8 cellular contexts compared by ENCODE assay signal in genomic region chr17:76558210-76559095, GRCh38. TPM values are rescaled to one million over a fixed set of nuclear protein-coding genes. Genes with fewer than 3 reads are reported as not detected.
DNase-seq lines count a peak whose midpoint lies in the region; ATAC-seq lines count a peak whose summit lies in the region.

No MANE protein-coding gene starts in this region.

- H4K20me1 ChIP-seq in Karpas-422 (ENCODE audit: insufficient read depth, low read depth, low read length), result peaks cover 37% of the 10 kb centered on the region

- no peaks in the 10 kb centered on the region for H3K9me3 Mint-ChIP-seq in activated naive CD4-positive, alpha-beta T cell treated with anti-CD3 and anti-CD28 coated beads, Interleukin-2, amount 50 U/mL, for 72 hours

- WGBS in iPS DF 6.9 (ENCODE audit: insufficient coverage, insufficient read length), result no CpG with 5 or more reads among the region's 14 CpGs

- DNase-seq in NCI-H1092 treated with DMSO at 0.1 percent for 48 hours (lab: John Stamatoyannopoulos, UW) (peak; percentile 34), NCI-H1092 (lab: John Stamatoyannopoulos, UW) (no peak), Karpas-422 (peak; percentile 54), iPS DF 6.9 (ENCODE audit: low read depth, low spot score) (no peak)
- peak in 1 of 2 donors; percentile 37 for DNase-seq in activated naive CD4-positive, alpha-beta T cell treated with anti-CD3 and anti-CD28 coated beads, Interleukin-2, amount 50 U/mL, for 72 hours (ENCODE audit: low spot score in 2 of 2)

- H3K36me3 Mint-ChIP-seq in activated naive CD4-positive, alpha-beta T cell treated with anti-CD3 and anti-CD28 coated beads, Interleukin-2, amount 50 U/mL, for 72 hours, result peaks cover 42 to 61% of the 10 kb centered on the region in 2 donors

- H3K9me3 ChIP-seq in Karpas-422 (ENCODE audit: low read length) (no peaks in the 10 kb centered on the region), iPS DF 6.9 (ENCODE audit: control insufficient read depth, insufficient read depth, low read length) (no peaks in the 10 kb centered on the region), skeletal muscle tissue (ENCODE audit: control insufficient read depth in 3 of 3, low read length in 3 of 3) (no peaks in the 10 kb centered on the region)

- H3K9me2 ChIP-seq in Karpas-422 (replicated peaks; ENCODE audit: insufficient read depth, low read length), result no peaks in the 10 kb centered on the region

- H3K4me3 ChIP-seq in Karpas-422 (ENCODE audit: low read length) (peak overlapping the region; percentile 93), iPS DF 6.9 (ENCODE audit: low read length) (peak overlapping the region; percentile 57), skeletal muscle tissue (ENCODE audit: low read length in 3 of 3) (peak overlapping the region; percentile 86 to 99 (median 87))

- no peaks in the 10 kb centered on the region for H3K27me3 ChIP-seq in Karpas-422 (ENCODE audit: low read length)
- H3K27me3 ChIP-seq in iPS DF 6.9 (ENCODE audit: control insufficient read depth, insufficient read depth, low read length), result no peaks in the 10 kb centered on the region
- H3K27me3 ChIP-seq in skeletal muscle tissue (ENCODE audit: control insufficient read depth in 3 of 3, insufficient read depth in 3 of 3, low read length in 3 of 3), result no peaks in the 10 kb centered on the region

- no peak overlapping the region for H2AFZ ChIP-seq in Karpas-422 (ENCODE audit: low read length)

- H3K4me2 ChIP-seq in Karpas-422 (ENCODE audit: low read depth, low read length, poor library complexity, severe bottlenecking), result peak overlapping the region; percentile 80

- peak overlapping the region; percentile 99 for H3K27ac Mint-ChIP-seq in activated naive CD4-positive, alpha-beta T cell treated with anti-CD3 and anti-CD28 coated beads, Interleukin-2, amount 50 U/mL, for 72 hours

- H3K9ac ChIP-seq in Karpas-422 (ENCODE audit: low read length) (peak overlapping the region; percentile 99), skeletal muscle tissue (ENCODE audit: low read depth in 1 of 3, low read length in 3 of 3) (peak overlapping the region; percentile 85 to 98 (median 92))

- H3K4me1 ChIP-seq in Karpas-422 (ENCODE audit: low read length) (peaks cover 28% of the 10 kb centered on the region), iPS DF 6.9 (ENCODE audit: control insufficient read depth, insufficient read depth, low read length) (no peaks in the 10 kb centered on the region), skeletal muscle tissue (ENCODE audit: control insufficient read depth in 3 of 3, insufficient read depth in 3 of 3, low read length in 3 of 3) (peaks cover 49 to 75% (median 55%) of the 10 kb centered on the region in 3 donors)

- peaks cover 44% of the 10 kb centered on the region for H3K79me2 ChIP-seq in Karpas-422 (ENCODE audit: low read length)

- H3K36me3 ChIP-seq in Karpas-422 (ENCODE audit: insufficient read depth, low read length), result peaks cover 39% of the 10 kb centered on the region
- peaks cover 12% of the 10 kb centered on the region; the same call in 1 of the 2 replicates for H3K36me3 ChIP-seq in iPS DF 6.9 (ENCODE audit: control insufficient read depth, insufficient read depth, low read length)
- H3K36me3 ChIP-seq in skeletal muscle tissue (ENCODE audit: control insufficient read depth in 3 of 3, insufficient read depth in 3 of 3, low read length in 3 of 3), result peaks cover 0 to 15% (median 6%) of the 10 kb centered on the region in 3 donors

- ATAC-seq in activated naive CD4-positive, alpha-beta T cell treated with anti-CD3 and anti-CD28 coated beads, Interleukin-2, amount 50 U/mL, for 72 hours, result peak; percentile 28 to 50
- ATAC-seq in GM19035 (IDR thresholded peaks at IDR 0.05; ENCODE audit: unreplicated experiment), result no peak
- ATAC-seq in HG02759 (IDR thresholded peaks at IDR 0.05; ENCODE audit: unreplicated experiment), result no peak

- H3K27ac ChIP-seq in Karpas-422 (ENCODE audit: low read length), result peak overlapping the region; percentile 65
- H3K27ac ChIP-seq in iPS DF 6.9 (ENCODE audit: low read length), result no peak overlapping the region
- H3K27ac ChIP-seq in skeletal muscle tissue (ENCODE audit: low read depth, low read length), result peak overlapping the region; percentile 88

RNA-seq across cellular contexts. Expression of gene PRCD, which starts 18.6 kb away (rescaled TPM):
- 0.37 and 0.69 TPM in 2 replicates for total RNA-seq in Karpas-422 (2014; rRNA removed; shearing (Covaris generic); ENCODE audit: low replicate concordance)
- not detected for total RNA-seq in activated naive CD4-positive, alpha-beta T cell treated with anti-CD3 and anti-CD28 coated beads, Interleukin-2, amount 50 U/mL, for 72 hours
- 0.52 TPM for total RNA-seq in skeletal muscle tissue

RNA-seq across cellular contexts. Expression of gene CYGB, which starts 20.9 kb away (rescaled TPM):
- total RNA-seq in Karpas-422 (2014; rRNA removed; shearing (Covaris generic); ENCODE audit: low replicate concordance), result 0.07 TPM in 1 of 2 replicates, not detected in the other
- not detected for total RNA-seq in activated naive CD4-positive, alpha-beta T cell treated with anti-CD3 and anti-CD28 coated beads, Interleukin-2, amount 50 U/mL, for 72 hours
- 8.9 TPM for total RNA-seq in skeletal muscle tissue

RNA-seq across cellular contexts. Expression of gene ST6GALNAC2, which starts 27.2 kb away (rescaled TPM):
- total RNA-seq in Karpas-422 (2014; rRNA removed; shearing (Covaris generic); ENCODE audit: low replicate concordance), result not detected in 2 replicates
- total RNA-seq in activated naive CD4-positive, alpha-beta T cell treated with anti-CD3 and anti-CD28 coated beads, Interleukin-2, amount 50 U/mL, for 72 hours, result not detected
- 2.6 TPM for total RNA-seq in skeletal muscle tissue

RNA-seq across cellular contexts. Expression of gene RHBDF2, which starts 57.2 kb away (rescaled TPM):
- total RNA-seq in Karpas-422 (2014; rRNA removed; shearing (Covaris generic); ENCODE audit: low replicate concordance), result 5.1 and 5.4 TPM in 2 replicates
- total RNA-seq in activated naive CD4-positive, alpha-beta T cell treated with anti-CD3 and anti-CD28 coated beads, Interleukin-2, amount 50 U/mL, for 72 hours, result 10 to 100 TPM; 30.4 to 43.1 TPM
- 3.7 TPM for total RNA-seq in skeletal muscle tissue

Comparison
In these comparisons a context has a peak if more than half of its experiments do, and no peak if none do; other contexts are left out.
1. DNase-seq: peak in NCI-H1092 treated with DMSO at 0.1 percent for 48 hours (single experiment) and Karpas-422 (single experiment); none in NCI-H1092 (single experiment) and iPS DF 6.9 (single experiment).
2. ATAC-seq: peak in activated naive CD4-positive, alpha-beta T cell treated with anti-CD3 and anti-CD28 coated beads, Interleukin-2, amount 50 U/mL, for 72 hours (2 of 2); none in GM19035 (single experiment) and HG02759 (single experiment).
3. Peak in every context shown above with its lines, with median percentiles within 50 percentile points of each other: H3K4me3 ChIP-seq.